2 cellular contexts compared by ENCODE assay signal in genomic region chr2:197875736-197876135, GRCh38.
TF ChIP-seq lines count a peak whose summit lies in the region.

No MANE protein-coding gene starts in this region.

TF ChIP-seq in IMR-90, 13 proteins besides CTCF, POLR2A, EP300 and RAD21:
- no peak for TF ChIP-seq RCOR1 (IDR thresholded peaks at IDR 0.05; ENCODE audit: insufficient replicate concordance, low read length)
- no peak for TF ChIP-seq CHD1 (IDR thresholded peaks at IDR 0.05; ENCODE audit: low read depth, low read length)
- no peak for TF ChIP-seq USF2 (IDR thresholded peaks at IDR 0.05; ENCODE audit: low read depth, low read length)
- TF ChIP-seq CEBPB (IDR thresholded peaks at IDR 0.05; ENCODE audit: low read depth, low read length) = no peak
- TF ChIP-seq MAZ (IDR thresholded peaks at IDR 0.05; ENCODE audit: borderline replicate concordance, low read depth, low read length) = no peak
- no peak for TF ChIP-seq ELK1 (IDR thresholded peaks at IDR 0.05; ENCODE audit: borderline replicate concordance, low read depth, low read length)
- TF ChIP-seq MAFK (IDR thresholded peaks at IDR 0.05; ENCODE audit: low read depth, low read length) = no peak
- no peak for TF ChIP-seq FOS (IDR thresholded peaks at IDR 0.05; ENCODE audit: low read depth, low read length)
- TF ChIP-seq MXI1 (IDR thresholded peaks at IDR 0.05; ENCODE audit: borderline replicate concordance, low read depth, low read length) = no peak
- no peak for TF ChIP-seq SMC3 (IDR thresholded peaks at IDR 0.05; ENCODE audit: low read depth, low read length)
- no peak for TF ChIP-seq RFX5 (IDR thresholded peaks at IDR 0.05; ENCODE audit: low read depth, low read length)
- TF ChIP-seq BHLHE40 (IDR thresholded peaks at IDR 0.05; ENCODE audit: low read depth, low read length) = no peak
- TF ChIP-seq NFE2L2 (IDR thresholded peaks at IDR 0.05; ENCODE audit: low read depth, low read length) = no peak

TF ChIP-seq in SK-N-SH, 30 proteins besides CTCF, POLR2A, EP300 and RAD21 (continued from another document):
- TF ChIP-seq IRF3 (IDR thresholded peaks at IDR 0.05; ENCODE audit: low read depth, low read length) (no peak), FOXJ3 (CRISPR knock-in tag; IDR thresholded peaks at IDR 0.05) (no peak), RXRA (IDR thresholded peaks at IDR 0.05; ENCODE audit: borderline replicate concordance, low read depth) (no peak), ZBTB33 (IDR thresholded peaks at IDR 0.05; ENCODE audit: borderline replicate concordance, low read depth) (no peak), MEF2A (IDR thresholded peaks at IDR 0.05; ENCODE audit: borderline replicate concordance, low read depth) (no peak), FOXM1 (IDR thresholded peaks at IDR 0.05; ENCODE audit: low read depth) (no peak), SIN3A (IDR thresholded peaks at IDR 0.05; ENCODE audit: borderline replicate concordance, low read depth, low read length) (no peak), GABPA (IDR thresholded peaks at IDR 0.05; ENCODE audit: low read depth) (no peak)
